Comparison of ENCODE assay signal across 28 cellular contexts in the genomic region with DNA sequence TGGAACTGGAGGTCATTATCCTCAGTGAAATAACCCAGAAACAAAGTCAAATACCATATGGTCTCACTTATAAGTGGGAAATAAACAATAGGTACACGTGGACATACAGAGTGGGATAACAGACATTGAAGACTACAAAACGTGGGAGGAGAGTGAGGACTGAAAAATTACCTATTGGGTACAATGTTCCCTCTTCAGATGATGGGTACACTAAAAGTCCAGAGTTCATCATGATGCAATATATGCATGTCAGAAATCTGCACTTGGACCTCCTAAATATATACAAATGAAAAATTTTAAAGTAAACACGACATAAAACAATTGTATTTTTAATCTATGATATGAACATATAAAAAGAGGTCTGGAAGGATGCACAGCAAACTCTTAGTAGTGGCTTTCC.
"Had no signal": no experiment of that assay in that cellular context is flagged by ENCODE, and none has a peak within 500 bp of the region (broad histone marks: within the 10 kb centered on the region; RNA-seq: fewer than 3 reads in every experiment).

No MANE protein-coding gene starts in this region.

- H3K4me1 ChIP-seq: colonic mucosa, esophagus squamous epithelium, gastrocnemius medialis, heart right ventricle, left ventricle myocardium inferior, lower lobe of right lung had no signal

- H3K4me3 Mint-ChIP-seq: dendritic cell treated with granulocyte-macrophage colony-stimulating factor and Interleukin-4, amounts not matched to agents 40 ng/mL and 50 ng/mL, for 4 days; effector memory CD8-positive, alpha-beta T cell; endodermal cell; mesothelial cell of epicardium; naive B cell; naive thymus-derived CD8-positive, alpha-beta T cell had no signal

- H3K27me3 Mint-ChIP-seq: dendritic cell treated with granulocyte-macrophage colony-stimulating factor and Interleukin-4, amounts not matched to agents 40 ng/mL and 50 ng/mL, for 4 days; naive B cell had no signal

- H3K27ac Mint-ChIP-seq: dendritic cell treated with granulocyte-macrophage colony-stimulating factor and Interleukin-4, amounts not matched to agents 40 ng/mL and 50 ng/mL, for 4 days; effector memory CD8-positive, alpha-beta T cell; endodermal cell; mesothelial cell of epicardium; naive B cell; naive thymus-derived CD8-positive, alpha-beta T cell had no signal

- FAIRE-seq: endometrium, islet of Langerhans, keratinocyte had no signal

- H3K9me3 ChIP-seq: colonic mucosa, gastrocnemius medialis, mucosa of descending colon had no signal

- DNase-seq: colonic mucosa; cortex of kidney; effector CD8-positive, alpha-beta T cell; effector memory CD8-positive, alpha-beta T cell; endodermal cell; erythroblast; esophagus squamous epithelium; foreskin fibroblast; foreskin melanocyte; gastrocnemius medialis; glutamatergic neuron; head of caudate nucleus; heart right ventricle; hippocampal formation; left cardiac atrium; left ventricle myocardium inferior; lower lobe of right lung; mesenchymal stem cell; mucosa of descending colon; naive B cell; naive thymus-derived CD8-positive, alpha-beta T cell had no signal

- H3K27ac ChIP-seq: colonic mucosa, epithelial cell of prostate, esophagus squamous epithelium, gastrocnemius medialis, heart right ventricle, left ventricle myocardium inferior, lower lobe of right lung had no signal

- H3K4me1 Mint-ChIP-seq: endodermal cell, mesothelial cell of epicardium, naive B cell had no signal

- ATAC-seq: effector memory CD8-positive, alpha-beta T cell; esophagus mucosa; gastrocnemius medialis; heart right ventricle; left cardiac atrium; lower lobe of right lung; mucosa of descending colon; naive thymus-derived CD8-positive, alpha-beta T cell had no signal

- H3K4me3 ChIP-seq: colonic mucosa, esophagus squamous epithelium, gastrocnemius medialis, heart right ventricle, left ventricle myocardium inferior, lower lobe of right lung, mucosa of descending colon had no signal

- H3K27me3 ChIP-seq: colonic mucosa, esophagus squamous epithelium, gastrocnemius medialis, heart right ventricle had no signal

- H3K36me3 ChIP-seq: colonic mucosa, esophagus squamous epithelium, gastrocnemius medialis, heart right ventricle, left ventricle myocardium inferior, lower lobe of right lung had no signal

- H3K36me3 Mint-ChIP-seq: mesothelial cell of epicardium had no signal
